8 cellular contexts compared by ENCODE assay signal in genomic region chr16:49282690-49283375, GRCh38. TPM values are rescaled to one million over a fixed set of nuclear protein-coding genes. Genes with fewer than 3 reads are reported as not detected.
DNase-seq lines count a peak whose midpoint lies in the region; ATAC-seq and TF ChIP-seq lines count a peak whose summit lies in the region.

No MANE protein-coding gene starts in this region.

- peak; percentile 44 for DNase-seq in NCI-H446 treated with DMSO at 0.1 percent for 48 hours (lab: John Stamatoyannopoulos, UW)
- DNase-seq in endothelial cell (ENCODE audit: low spot score) = peak; percentile 46
- DNase-seq in ovary = no peak
- DNase-seq in T-helper 9 cell = no peak
- DNase-seq in activated CD4-positive, CD25-positive, alpha-beta regulatory T cell treated with anti-CD3 and anti-CD28 coated beads, Interleukin-2, amount 50 U/mL, for 72 hours = no peak

- H3K4me3 ChIP-seq in ovary = peak overlapping the region; percentile 10

- H3K36me3 ChIP-seq in ES-I3 (ENCODE audit: insufficient read depth, low read length) (no peaks in the 10 kb centered on the region), ovary (no peaks in the 10 kb centered on the region)

- no peak overlapping the region for H3K27ac ChIP-seq in ovary

- H3K36me3 Mint-ChIP-seq in endothelial cell (ENCODE audit: low read depth, unreplicated experiment) = no peaks in the 10 kb centered on the region

- peak overlapping the region; percentile 71; the same call in 1 of the 2 replicates for H3K9ac ChIP-seq in ES-I3 (ENCODE audit: low read depth, low read length)

- TF ChIP-seq EP300 in ovary (IDR thresholded peaks at IDR 0.05) = no peak

- ATAC-seq in GM18909 (IDR thresholded peaks at IDR 0.05; ENCODE audit: poor library complexity, unreplicated experiment) (no peak), HG02678 (IDR thresholded peaks at IDR 0.05; ENCODE audit: unreplicated experiment) (no peak)

- no peaks in the 10 kb centered on the region for H3K9me3 Mint-ChIP-seq in endothelial cell (ENCODE audit: unreplicated experiment)

- no peak for TF ChIP-seq POLR2A in ovary (IDR thresholded peaks at IDR 0.05)

- 1% methylated on average over 48 to 49 of the region's 49 CpGs for WGBS in ovary, 3 donors

- no peaks in the 10 kb centered on the region for H3K9me3 ChIP-seq in ES-I3 (ENCODE audit: control insufficient read depth, insufficient read depth, low read length)
- H3K9me3 ChIP-seq in ovary = no peaks in the 10 kb centered on the region

- H3K4me1 ChIP-seq in ES-I3 (ENCODE audit: insufficient read depth, low read length) (0 out of 2 replicates have a peak, but pooled peaks cover 5% of the 10 kb centered on the region), ovary (ENCODE audit: insufficient read depth) (peaks cover 9% of the 10 kb centered on the region)

- H3K27ac Mint-ChIP-seq in endothelial cell (ENCODE audit: unreplicated experiment) = no peak overlapping the region

- H3K4me1 Mint-ChIP-seq in endothelial cell (ENCODE audit: unreplicated experiment) = peaks cover 26% of the 10 kb centered on the region

- peak overlapping the region; percentile 75 for H3K4me3 Mint-ChIP-seq in endothelial cell (ENCODE audit: unreplicated experiment)

- TF ChIP-seq CTCF in endothelial cell (IDR thresholded peaks at IDR 0.05; ENCODE audit: unreplicated experiment) (no peak), ovary (IDR thresholded peaks at IDR 0.05) (no peak)

- H3K27me3 Mint-ChIP-seq in endothelial cell (ENCODE audit: unreplicated experiment) = peaks cover 23% of the 10 kb centered on the region

- intact Hi-C loops in ovary (cut with DNase I) = no loop called here

- no peaks in the 10 kb centered on the region for H3K27me3 ChIP-seq in ovary

RNA-seq across cellular contexts. Expression of gene CBLN1, which starts 1.2 kb away (rescaled TPM):
- 3.2 TPM for total RNA-seq in endothelial cell (ENCODE audit: unreplicated experiment)
- total RNA-seq in ovary = 1 to 10 TPM in 2 of 7 donors, under 1 TPM in 3, not detected in 2; 0.23 to 3.4 (median 0.56) TPM
- 1 to 10 TPM; 1.7 to 6.7 TPM for polyA plus RNA-seq in ovary

Comparison
In these comparisons a context has a peak if more than half of its experiments do, and no peak if none do; other contexts are left out.
1. DNase-seq: peak in NCI-H446 treated with DMSO at 0.1 percent for 48 hours (single experiment) and endothelial cell (single experiment); none in ovary (0 of 5), T-helper 9 cell (single experiment) and activated CD4-positive, CD25-positive, alpha-beta regulatory T cell treated with anti-CD3 and anti-CD28 coated beads, Interleukin-2, amount 50 U/mL, for 72 hours (single experiment).